In genomic region chr19:8513687-8514504, GRCh38 we compare ENCODE assay signal across 1 cellular context.
TF ChIP-seq lines count a peak whose summit lies in the region.

ZNF414 (minus strand) TSS chr19:8514167; CDS start chr19:8514046, 121 bp downstream.

TF ChIP-seq in HepG2, 621 proteins besides CTCF, POLR2A, EP300 and RAD21 (continued from another document and continues in another):
- TF ChIP-seq, protein P1, sequence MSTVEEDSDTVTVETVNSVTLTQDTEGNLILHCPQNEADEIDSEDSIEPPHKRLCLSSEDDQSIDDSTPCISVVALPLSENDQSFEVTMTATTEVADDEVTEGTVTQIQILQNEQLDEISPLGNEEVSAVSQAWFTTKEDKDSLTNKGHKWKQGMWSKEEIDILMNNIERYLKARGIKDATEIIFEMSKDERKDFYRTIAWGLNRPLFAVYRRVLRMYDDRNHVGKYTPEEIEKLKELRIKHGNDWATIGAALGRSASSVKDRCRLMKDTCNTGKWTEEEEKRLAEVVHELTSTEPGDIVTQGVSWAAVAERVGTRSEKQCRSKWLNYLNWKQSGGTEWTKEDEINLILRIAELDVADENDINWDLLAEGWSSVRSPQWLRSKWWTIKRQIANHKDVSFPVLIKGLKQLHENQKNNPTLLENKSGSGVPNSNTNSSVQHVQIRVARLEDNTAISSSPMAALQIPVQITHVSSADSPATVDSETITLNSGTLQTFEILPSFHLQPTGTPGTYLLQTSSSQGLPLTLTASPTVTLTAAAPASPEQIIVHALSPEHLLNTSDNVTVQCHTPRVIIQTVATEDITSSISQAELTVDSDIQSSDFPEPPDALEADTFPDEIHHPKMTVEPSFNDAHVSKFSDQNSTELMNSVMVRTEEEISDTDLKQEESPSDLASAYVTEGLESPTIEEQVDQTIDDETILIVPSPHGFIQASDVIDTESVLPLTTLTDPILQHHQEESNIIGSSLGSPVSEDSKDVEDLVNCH (CRISPR knock-in tag; IDR thresholded peaks at IDR 0.05), result peak; percentile 99; the same call in 1 of the 2 replicates
- TF ChIP-seq ZNF317 (CRISPR knock-in tag; IDR thresholded peaks at IDR 0.05) (no peak), MEIS2 (CRISPR knock-in tag; IDR thresholded peaks at IDR 0.05) (peak; percentile 63; the same call in 1 of the 2 replicates), NR2C2 (CRISPR knock-in tag; IDR thresholded peaks at IDR 0.05; ENCODE audit: borderline replicate concordance) (peak; percentile 36; the same call in 1 of the 2 replicates), ZNF691 (CRISPR knock-in tag; IDR thresholded peaks at IDR 0.05; ENCODE audit: borderline replicate concordance, low read depth) (no peak; the same call in 1 of the 2 replicates), YEATS2 (CRISPR knock-in tag; IDR thresholded peaks at IDR 0.05; ENCODE audit: borderline replicate concordance) (peak; percentile 45), ESRRA (CRISPR knock-in tag; IDR thresholded peaks at IDR 0.05; ENCODE audit: low read depth) (no peak; the same call in 1 of the 2 replicates), PAWR (CRISPR knock-in tag; IDR thresholded peaks at IDR 0.05; ENCODE audit: borderline replicate concordance) (no peak), ISL2 (CRISPR knock-in tag; IDR thresholded peaks at IDR 0.05) (0 out of 2 replicates have a peak, but pooled peaks have one; percentile 17), KDM2A (CRISPR knock-in tag; IDR thresholded peaks at IDR 0.05; ENCODE audit: borderline replicate concordance, low read depth) (no peak; the same call in 1 of the 2 replicates), ZNF207 (IDR thresholded peaks at IDR 0.05; ENCODE audit: borderline replicate concordance) (no peak), POLR2AphosphoS5 (IDR thresholded peaks at IDR 0.05; ENCODE audit: low read depth, low read length) (peak; percentile 91), PCBP2 (optimal IDR thresholded peaks at IDR 0.05; ENCODE audit: low read depth, low read length, poor library complexity, severe bottlenecking) (no peak), NFE2 (CRISPR knock-in tag; IDR thresholded peaks at IDR 0.05) (no peak), SRY (CRISPR knock-in tag; IDR thresholded peaks at IDR 0.05) (no peak; the same call in 1 of the 2 replicates), ZNF20 (CRISPR knock-in tag; IDR thresholded peaks at IDR 0.05) (no peak), ZNF256 (CRISPR knock-in tag; conservative IDR thresholded peaks at IDR 0.05) (no peak), HNF4G (IDR thresholded peaks at IDR 0.05; ENCODE audit: borderline replicate concordance, low read depth, low read length) (no peak), HNF4G (CRISPR knock-in tag; IDR thresholded peaks at IDR 0.05; ENCODE audit: borderline replicate concordance, low read depth) (no peak), RBM39 (IDR thresholded peaks at IDR 0.05; ENCODE audit: low read depth, low read length, poor library complexity, severe bottlenecking) (no peak), ZNF614 (CRISPR knock-in tag; IDR thresholded peaks at IDR 0.05; ENCODE audit: borderline replicate concordance) (no peak), ZNF776 (CRISPR knock-in tag; IDR thresholded peaks at IDR 0.05) (peak; percentile 67; the same call in 1 of the 2 replicates), ZBTB33 (CRISPR knock-in tag; IDR thresholded peaks at IDR 0.05) (no peak), ZNF629 (CRISPR knock-in tag; conservative IDR thresholded peaks at IDR 0.05) (0 out of 2 replicates have a peak, but pooled peaks have one; percentile 11), MAFK (conservative IDR thresholded peaks at IDR 0.05 in 1 of 2, IDR thresholded peaks at IDR 0.05 in 1 of 2; ENCODE audit: low read length in 2 of 2) (no peak), CREB1 (IDR thresholded peaks at IDR 0.05) (no peak; the same call in 1 of the 2 replicates), CREB1 (CRISPR knock-in tag; IDR thresholded peaks at IDR 0.05) (no peak), ZNF180 (CRISPR knock-in tag; IDR thresholded peaks at IDR 0.05; ENCODE audit: borderline replicate concordance, low read depth) (no peak), ZNF572 (CRISPR knock-in tag; IDR thresholded peaks at IDR 0.05) (peak; percentile 46; the same call in 1 of the 2 replicates), TMF1 (CRISPR knock-in tag; IDR thresholded peaks at IDR 0.05; ENCODE audit: low read depth) (no peak), DR1 (CRISPR knock-in tag; IDR thresholded peaks at IDR 0.05) (peak; percentile 43; the same call in 1 of the 2 replicates), KLF6 (CRISPR knock-in tag; IDR thresholded peaks at IDR 0.05) (no peak), MYNN (CRISPR knock-in tag; IDR thresholded peaks at IDR 0.05; ENCODE audit: low read depth) (no peak), ZZZ3 (CRISPR knock-in tag; IDR thresholded peaks at IDR 0.05; ENCODE audit: borderline replicate concordance) (peak; percentile 86; the same call in 1 of the 2 replicates), ATRX (CRISPR knock-in tag; IDR thresholded peaks at IDR 0.05; ENCODE audit: borderline replicate concordance) (no peak), PREB (CRISPR knock-in tag; IDR thresholded peaks at IDR 0.05) (no peak), ZNF550 (CRISPR knock-in tag; IDR thresholded peaks at IDR 0.05; ENCODE audit: borderline replicate concordance) (no peak), ASH2L (IDR thresholded peaks at IDR 0.05; ENCODE audit: insufficient read length, low read depth, low read length) (peak; percentile 88), ZNF225 (CRISPR knock-in tag; IDR thresholded peaks at IDR 0.05) (0 out of 2 replicates have a peak, but pooled peaks have one; percentile 4), DNMT1 (CRISPR knock-in tag; IDR thresholded peaks at IDR 0.05) (peak; percentile 83), TCF12 (IDR thresholded peaks at IDR 0.05) (no peak), TCF12 (CRISPR knock-in tag; IDR thresholded peaks at IDR 0.05) (0 out of 2 replicates have a peak, but pooled peaks have one; percentile 75), KAT2B (IDR thresholded peaks at IDR 0.05; ENCODE audit: borderline replicate concordance, low read depth, low read length) (no peak), SAFB2 (CRISPR knock-in tag; IDR thresholded peaks at IDR 0.05; ENCODE audit: borderline replicate concordance, low read depth) (0 out of 2 replicates have a peak, but pooled peaks have one; percentile 35)
- TF ChIP-seq, protein P2, sequence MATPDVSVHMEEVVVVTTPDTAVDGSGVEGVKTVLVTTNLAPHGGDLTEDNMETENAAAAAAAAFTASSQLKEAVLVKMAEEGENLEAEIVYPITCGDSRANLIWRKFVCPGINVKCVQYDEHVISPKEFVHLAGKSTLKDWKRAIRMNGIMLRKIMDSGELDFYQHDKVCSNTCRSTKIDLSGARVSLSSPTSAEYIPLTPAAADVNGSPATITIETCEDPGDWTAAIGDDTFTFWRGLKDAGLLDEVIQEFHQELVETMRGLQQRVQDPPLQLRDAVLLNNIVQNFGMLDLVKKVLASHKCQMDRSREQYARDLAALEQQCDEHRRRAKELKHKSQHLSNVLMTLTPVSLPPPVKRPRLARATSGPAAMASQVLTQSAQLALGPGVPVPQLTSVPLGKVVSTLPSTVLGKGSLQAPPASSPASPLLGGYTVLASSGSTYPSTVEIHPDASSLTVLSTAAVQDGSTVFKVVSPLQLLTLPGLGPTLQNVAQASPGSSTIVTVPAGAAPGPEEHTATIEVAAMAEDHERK (CRISPR knock-in tag; IDR thresholded peaks at IDR 0.05; ENCODE audit: low read depth), result no peak
- TF ChIP-seq, protein P3, sequence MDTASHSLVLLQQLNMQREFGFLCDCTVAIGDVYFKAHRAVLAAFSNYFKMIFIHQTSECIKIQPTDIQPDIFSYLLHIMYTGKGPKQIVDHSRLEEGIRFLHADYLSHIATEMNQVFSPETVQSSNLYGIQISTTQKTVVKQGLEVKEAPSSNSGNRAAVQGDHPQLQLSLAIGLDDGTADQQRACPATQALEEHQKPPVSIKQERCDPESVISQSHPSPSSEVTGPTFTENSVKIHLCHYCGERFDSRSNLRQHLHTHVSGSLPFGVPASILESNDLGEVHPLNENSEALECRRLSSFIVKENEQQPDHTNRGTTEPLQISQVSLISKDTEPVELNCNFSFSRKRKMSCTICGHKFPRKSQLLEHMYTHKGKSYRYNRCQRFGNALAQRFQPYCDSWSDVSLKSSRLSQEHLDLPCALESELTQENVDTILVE (CRISPR knock-in tag; IDR thresholded peaks at IDR 0.05), result peak; percentile 17; the same call in 1 of the 2 replicates
- TF ChIP-seq, protein P4, sequence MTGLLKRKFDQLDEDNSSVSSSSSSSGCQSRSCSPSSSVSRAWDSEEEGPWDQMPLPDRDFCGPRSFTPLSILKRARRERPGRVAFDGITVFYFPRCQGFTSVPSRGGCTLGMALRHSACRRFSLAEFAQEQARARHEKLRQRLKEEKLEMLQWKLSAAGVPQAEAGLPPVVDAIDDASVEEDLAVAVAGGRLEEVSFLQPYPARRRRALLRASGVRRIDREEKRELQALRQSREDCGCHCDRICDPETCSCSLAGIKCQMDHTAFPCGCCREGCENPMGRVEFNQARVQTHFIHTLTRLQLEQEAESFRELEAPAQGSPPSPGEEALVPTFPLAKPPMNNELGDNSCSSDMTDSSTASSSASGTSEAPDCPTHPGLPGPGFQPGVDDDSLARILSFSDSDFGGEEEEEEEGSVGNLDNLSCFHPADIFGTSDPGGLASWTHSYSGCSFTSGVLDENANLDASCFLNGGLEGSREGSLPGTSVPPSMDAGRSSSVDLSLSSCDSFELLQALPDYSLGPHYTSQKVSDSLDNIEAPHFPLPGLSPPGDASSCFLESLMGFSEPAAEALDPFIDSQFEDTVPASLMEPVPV (CRISPR knock-in tag; IDR thresholded peaks at IDR 0.05), result 0 out of 2 replicates have a peak, but pooled peaks have one; percentile 14
- TF ChIP-seq, protein P5, sequence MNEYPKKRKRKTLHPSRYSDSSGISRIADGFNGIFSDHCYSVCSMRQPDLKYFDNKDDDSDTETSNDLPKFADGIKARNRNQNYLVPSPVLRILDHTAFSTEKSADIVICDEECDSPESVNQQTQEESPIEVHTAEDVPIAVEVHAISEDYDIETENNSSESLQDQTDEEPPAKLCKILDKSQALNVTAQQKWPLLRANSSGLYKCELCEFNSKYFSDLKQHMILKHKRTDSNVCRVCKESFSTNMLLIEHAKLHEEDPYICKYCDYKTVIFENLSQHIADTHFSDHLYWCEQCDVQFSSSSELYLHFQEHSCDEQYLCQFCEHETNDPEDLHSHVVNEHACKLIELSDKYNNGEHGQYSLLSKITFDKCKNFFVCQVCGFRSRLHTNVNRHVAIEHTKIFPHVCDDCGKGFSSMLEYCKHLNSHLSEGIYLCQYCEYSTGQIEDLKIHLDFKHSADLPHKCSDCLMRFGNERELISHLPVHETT (CRISPR knock-in tag; conservative IDR thresholded peaks at IDR 0.05), result peak; percentile 50; the same call in 1 of the 2 replicates
- TF ChIP-seq, protein P6, sequence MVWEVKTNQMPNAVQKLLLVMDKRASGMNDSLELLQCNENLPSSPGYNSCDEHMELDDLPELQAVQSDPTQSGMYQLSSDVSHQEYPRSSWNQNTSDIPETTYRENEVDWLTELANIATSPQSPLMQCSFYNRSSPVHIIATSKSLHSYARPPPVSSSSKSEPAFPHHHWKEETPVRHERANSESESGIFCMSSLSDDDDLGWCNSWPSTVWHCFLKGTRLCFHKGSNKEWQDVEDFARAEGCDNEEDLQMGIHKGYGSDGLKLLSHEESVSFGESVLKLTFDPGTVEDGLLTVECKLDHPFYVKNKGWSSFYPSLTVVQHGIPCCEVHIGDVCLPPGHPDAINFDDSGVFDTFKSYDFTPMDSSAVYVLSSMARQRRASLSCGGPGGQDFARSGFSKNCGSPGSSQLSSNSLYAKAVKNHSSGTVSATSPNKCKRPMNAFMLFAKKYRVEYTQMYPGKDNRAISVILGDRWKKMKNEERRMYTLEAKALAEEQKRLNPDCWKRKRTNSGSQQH (CRISPR knock-in tag; IDR thresholded peaks at IDR 0.05; ENCODE audit: low read depth), result peak; percentile 44; the same call in 1 of the 2 replicates
- TF ChIP-seq, protein P7, sequence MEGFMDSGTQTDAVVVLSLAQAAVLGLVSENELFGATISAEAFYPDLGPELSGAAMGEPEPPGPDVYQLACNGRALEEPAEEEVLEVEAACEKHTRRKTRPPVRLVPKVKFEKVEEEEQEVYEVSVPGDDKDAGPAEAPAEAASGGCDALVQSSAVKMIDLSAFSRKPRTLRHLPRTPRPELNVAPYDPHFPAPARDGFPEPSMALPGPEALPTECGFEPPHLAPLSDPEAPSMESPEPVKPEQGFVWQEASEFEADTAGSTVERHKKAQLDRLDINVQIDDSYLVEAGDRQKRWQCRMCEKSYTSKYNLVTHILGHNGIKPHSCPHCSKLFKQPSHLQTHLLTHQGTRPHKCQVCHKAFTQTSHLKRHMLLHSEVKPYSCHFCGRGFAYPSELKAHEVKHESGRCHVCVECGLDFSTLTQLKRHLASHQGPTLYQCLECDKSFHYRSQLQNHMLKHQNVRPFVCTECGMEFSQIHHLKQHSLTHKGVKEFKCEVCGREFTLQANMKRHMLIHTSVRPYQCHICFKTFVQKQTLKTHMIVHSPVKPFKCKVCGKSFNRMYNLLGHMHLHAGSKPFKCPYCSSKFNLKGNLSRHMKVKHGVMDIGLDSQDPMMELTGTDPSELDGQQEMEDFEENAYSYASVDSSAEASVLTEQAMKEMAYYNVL (CRISPR knock-in tag; IDR thresholded peaks at IDR 0.05; ENCODE audit: borderline replicate concordance), result peak; percentile 58; the same call in 1 of the 2 replicates
- TF ChIP-seq, protein P8, sequence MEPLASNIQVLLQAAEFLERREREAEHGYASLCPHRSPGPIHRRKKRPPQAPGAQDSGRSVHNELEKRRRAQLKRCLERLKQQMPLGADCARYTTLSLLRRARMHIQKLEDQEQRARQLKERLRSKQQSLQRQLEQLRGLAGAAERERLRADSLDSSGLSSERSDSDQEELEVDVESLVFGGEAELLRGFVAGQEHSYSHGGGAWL (CRISPR knock-in tag; IDR thresholded peaks at IDR 0.05), result 0 out of 2 replicates have a peak, but pooled peaks have one; percentile 30
